ENCODE assay signal across 1 cellular context in genomic region chr17:50198026-50198669, GRCh38.
TF ChIP-seq lines count a peak whose summit lies in the region.

No MANE protein-coding gene starts in this region.

TF ChIP-seq in SK-N-SH, 30 proteins besides CTCF, POLR2A, EP300 and RAD21 (continued from another document):
- TF ChIP-seq TCF12 (IDR thresholded peaks at IDR 0.05) (peak; percentile 30; the same call in 1 of the 2 replicates), RFX5 (IDR thresholded peaks at IDR 0.05; ENCODE audit: low read length) (no peak), EZH2phosphoT487 (IDR thresholded peaks at IDR 0.05; ENCODE audit: borderline replicate concordance, low read depth) (no peak), JUND (IDR thresholded peaks at IDR 0.05) (no peak), GATA2 (CRISPR knock-in tag; IDR thresholded peaks at IDR 0.05) (no peak), ELF1 (IDR thresholded peaks at IDR 0.05) (no peak), FOXM1 (IDR thresholded peaks at IDR 0.05; ENCODE audit: low read depth) (no peak), MAX (IDR thresholded peaks at IDR 0.05; ENCODE audit: low read depth) (no peak), POLR2AphosphoS5 (IDR thresholded peaks at IDR 0.05; ENCODE audit: low read depth, low read length) (0 out of 2 replicates have a peak, but pooled peaks have one; percentile 19), RXRA (IDR thresholded peaks at IDR 0.05; ENCODE audit: borderline replicate concordance, low read depth) (no peak), SMC3 (IDR thresholded peaks at IDR 0.05; ENCODE audit: low read depth, low read length) (peak; percentile 93), SIN3A (IDR thresholded peaks at IDR 0.05; ENCODE audit: borderline replicate concordance, low read depth, low read length) (no peak), ZBTB33 (IDR thresholded peaks at IDR 0.05; ENCODE audit: borderline replicate concordance, low read depth) (no peak), RCOR1 (IDR thresholded peaks at IDR 0.05; ENCODE audit: low read length) (no peak), PBX3 (IDR thresholded peaks at IDR 0.05) (0 out of 2 replicates have a peak, but pooled peaks have one; percentile 2), MXI1 (IDR thresholded peaks at IDR 0.05; ENCODE audit: low read depth, low read length) (no peak), REST (IDR thresholded peaks at IDR 0.05; ENCODE audit: low read depth, low read length) (no peak), YY1 (IDR thresholded peaks at IDR 0.05; ENCODE audit: low read depth) (no peak), TEAD4 (IDR thresholded peaks at IDR 0.05; ENCODE audit: borderline replicate concordance, insufficient read depth) (no peak), NFIC (IDR thresholded peaks at IDR 0.05; ENCODE audit: borderline replicate concordance) (no peak), GABPA (IDR thresholded peaks at IDR 0.05; ENCODE audit: low read depth) (no peak), TAF1 (IDR thresholded peaks at IDR 0.05; ENCODE audit: borderline replicate concordance, low read depth, low read length) (no peak), IRF3 (IDR thresholded peaks at IDR 0.05; ENCODE audit: low read depth, low read length) (no peak)
